Comparison of ENCODE assay signal across 14 cellular contexts in the genomic region with DNA sequence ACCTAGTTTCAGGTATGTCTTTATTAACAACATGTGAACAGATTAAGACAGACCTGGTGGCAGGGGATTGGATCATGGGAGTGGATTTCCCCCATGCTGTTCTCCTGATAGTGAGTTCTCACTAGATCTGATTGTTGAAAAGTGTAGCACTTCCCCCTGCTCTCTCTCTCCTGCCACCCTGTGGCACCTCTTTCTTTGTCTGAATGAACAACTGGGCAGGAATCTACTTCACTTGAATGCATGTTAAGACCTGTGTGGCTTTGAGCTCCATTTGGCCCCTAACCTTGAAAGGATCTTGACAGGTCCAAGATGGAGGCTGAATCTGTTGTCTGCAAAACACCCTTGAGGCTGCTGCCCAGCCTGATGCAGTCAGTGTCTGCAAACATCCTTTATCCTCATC.
DNase-seq lines count a peak whose midpoint lies in the region; ATAC-seq, FAIRE-seq and TF ChIP-seq lines count a peak whose summit lies in the region.
"Had no signal": no experiment of that assay in that cellular context is flagged by ENCODE, and none has a peak within 500 bp of the region (broad histone marks: within the 10 kb centered on the region; RNA-seq: fewer than 3 reads in every experiment).

No MANE protein-coding gene starts in this region.

- H3K4me2 ChIP-seq in MM.1S (ENCODE audit: low read depth, low read length), result no peak overlapping the region

- peak; percentile 32; the same call in 1 of the 2 replicates for TF ChIP-seq CTCF in MM.1S (IDR thresholded peaks at IDR 0.05; ENCODE audit: low read length)
- TF ChIP-seq CTCF in astrocyte of the spinal cord (IDR thresholded peaks at IDR 0.05; ENCODE audit: low read depth, low read length), result peak; percentile 9
- TF ChIP-seq CTCF in psoas muscle (IDR thresholded peaks at IDR 0.05), result peak; percentile 13
- no peak for TF ChIP-seq CTCF in Calu3 (IDR thresholded peaks at IDR 0.05; ENCODE audit: unreplicated experiment)

- H3K27me3 ChIP-seq in MM.1S (replicated peaks; ENCODE audit: insufficient read depth, low read length), result no peaks in the 10 kb centered on the region
- H3K27me3 ChIP-seq in psoas muscle (ENCODE audit: insufficient read depth in 3 of 3, low read length in 2 of 3), result no peaks in the 10 kb centered on the region

- no peaks in the 10 kb centered on the region for H3F3A ChIP-seq in MM.1S (ENCODE audit: insufficient read depth, low read length)

- in situ Hi-C loops in astrocyte of the spinal cord (cut with HindIII; ENCODE audit: low sequenced_read_pairs), result no loop called here

- H3K4me3 ChIP-seq in MM.1S (ENCODE audit: low read length) (no peak overlapping the region), astrocyte of the spinal cord (ENCODE audit: low read depth, low read length) (no peak overlapping the region), psoas muscle (no peak overlapping the region)
- H3K4me3 ChIP-seq: K562 had no signal

- no peaks in the 10 kb centered on the region for H3K9me3 ChIP-seq in MM.1S (replicated peaks; ENCODE audit: insufficient read depth, low read length)
- no peaks in the 10 kb centered on the region for H3K9me3 ChIP-seq in psoas muscle

- H3K27ac ChIP-seq in MM.1S (ENCODE audit: low read length) (no peak overlapping the region), psoas muscle (no peak overlapping the region)

- no peaks in the 10 kb centered on the region for H3K4me1 Mint-ChIP-seq in Calu3 (ENCODE audit: low read depth, unreplicated experiment)

- H3K79me2 ChIP-seq in MM.1S (ENCODE audit: low read length), result no peaks in the 10 kb centered on the region

- no peak for ATAC-seq in psoas muscle
- no peak for ATAC-seq in HG03442 (IDR thresholded peaks at IDR 0.05; ENCODE audit: unreplicated experiment)
- ATAC-seq: K562 had no signal

- CTCF ChIA-PET in Calu3 (lab: Charles Lee), result interaction anchor here (1.7 kb wide), 1 partner anchor 14 kb away, joined by 8 read pairs; no protein-coding TSS in a partner anchor

- H3K27ac Mint-ChIP-seq in Calu3 (ENCODE audit: unreplicated experiment), result no peak overlapping the region
- H3K27ac Mint-ChIP-seq: activated T-helper 2 cell treated with anti-CD3 and anti-CD28 coated beads, Interferon-gamma antibody, Interleukin-2, Interleukin-4, amounts not matched to agents 10 μg/mL and 5 μg/mL and 100 μg/mL, durations not matched to agents 14 hours and 24 hours and 36 hours; CD4-positive, alpha-beta T cell had no signal

- H3K36me3 Mint-ChIP-seq in Calu3 (ENCODE audit: insufficient read depth, unreplicated experiment), result no peaks in the 10 kb centered on the region

- no peak overlapping the region for H3K9ac ChIP-seq in MM.1S (ENCODE audit: low read length)

- no peak for FAIRE-seq in urothelium cell line (lab: Jason Lieb, UNC)
- FAIRE-seq: K562 had no signal

- H2AFZ ChIP-seq in MM.1S (ENCODE audit: low read length), result no peak overlapping the region

- no peak overlapping the region for H3K4me3 Mint-ChIP-seq in Calu3 (ENCODE audit: low read depth, unreplicated experiment)
- H3K4me3 Mint-ChIP-seq: CD4-positive, alpha-beta T cell had no signal

- intact Hi-C loops in psoas muscle (cut with DNase I) (no loop called here), Calu3 (cut with micrococcal nuclease; ENCODE audit: unreplicated experiment) (loop anchor here (10.0 kb wide), 4 partner anchors 243 to 1653 kb away; partner anchors contain the start of gene ID2)

- H3K4me1 ChIP-seq in MM.1S (ENCODE audit: low read length), result no peaks in the 10 kb centered on the region
- no peaks in the 10 kb centered on the region for H3K4me1 ChIP-seq in psoas muscle

- peaks cover 22% of the 10 kb centered on the region for H3K27me3 Mint-ChIP-seq in Calu3 (ENCODE audit: unreplicated experiment)
- H3K27me3 Mint-ChIP-seq: CD4-positive, alpha-beta T cell had no signal

- DNase-seq in SIG-M5 treated with dmso at 0.1 percent for 504 hours (lab: John Stamatoyannopoulos, UW; ENCODE audit: unreplicated experiment) (peak; percentile 16), SIG-M5 (lab: John Stamatoyannopoulos, UW) (no peak), MM.1S (peak; percentile 14), astrocyte of the spinal cord (ENCODE audit: low read depth, low spot score) (no peak), psoas muscle (no peak), urothelium cell line (ENCODE audit: low spot score) (no peak), Calu3 (no peak)
- DNase-seq: activated CD4-positive, CD25-positive, alpha-beta regulatory T cell; CD4-positive, alpha-beta T cell; foreskin melanocyte; OCI-M1 had no signal

- H3K9me2 ChIP-seq in MM.1S (replicated peaks; ENCODE audit: insufficient read depth, low read length), result no peaks in the 10 kb centered on the region

- peaks cover 3% of the 10 kb centered on the region for H3K9me3 Mint-ChIP-seq in Calu3 (ENCODE audit: low read depth, unreplicated experiment)

- BruUV-seq in Calu3 (replicated peaks; lab: Mats Ljungman, UMichigan), result no TSS peak

- H3K36me3 ChIP-seq in MM.1S (replicated peaks; ENCODE audit: insufficient read depth, low read length) (no peaks in the 10 kb centered on the region), psoas muscle (ENCODE audit: insufficient read depth in 1 of 2, low read depth in 1 of 2) (no peaks in the 10 kb centered on the region)

- no peaks in the 10 kb centered on the region for H4K20me1 ChIP-seq in MM.1S (ENCODE audit: insufficient read depth, low read length)

Comparison
In these comparisons a context has a peak if more than half of its experiments do, and no peak if none do; other contexts are left out.
1. DNase-seq: peak in SIG-M5 treated with dmso at 0.1 percent for 504 hours (single experiment) and MM.1S (single experiment); none in SIG-M5 (single experiment), astrocyte of the spinal cord (single experiment), psoas muscle (0 of 2), urothelium cell line (single experiment) and Calu3 (single experiment).